In genomic region chr5:79236970-79237734, GRCh38 we compare ENCODE assay signal across 8 cellular contexts. TPM values are rescaled to one million over a fixed set of nuclear protein-coding genes. Genes with fewer than 3 reads are reported as not detected.
DNase-seq lines count a peak whose midpoint lies in the region; ATAC-seq, FAIRE-seq and TF ChIP-seq lines count a peak whose summit lies in the region.

No MANE protein-coding gene starts in this region.

- H3K4me1 ChIP-seq in kidney (ENCODE audit: control insufficient read depth in 1 of 2, insufficient read depth in 1 of 2, low read depth in 1 of 2, low read length in 2 of 2), result peaks cover 5 to 7% of the 10 kb centered on the region in 2 donors

- H3K4me3 ChIP-seq in cardiac fibroblast (replicated peaks in 1 of 2; ENCODE audit: low read depth in 2 of 2, low read length in 2 of 2), result peak overlapping the region; percentile 60 to 81
- peak overlapping the region; percentile 83 to 98 for H3K4me3 ChIP-seq in kidney (ENCODE audit: low read length in 2 of 2)

- peak overlapping the region; percentile 89 to 96 for H3K9ac ChIP-seq in kidney (ENCODE audit: low read length in 2 of 2)

- DNase-seq in COLO668 (lab: John Stamatoyannopoulos, UW; ENCODE audit: unreplicated experiment) (peak; percentile 59), UCSD-AML1 (lab: John Stamatoyannopoulos, UW; ENCODE audit: unreplicated experiment) (peak; percentile 56), cardiac fibroblast (ENCODE audit: low read depth in 2 of 2) (peak; percentile 44 to 50), kidney (peak; percentile 82), pons (ENCODE audit: low spot score) (no peak)
- DNase-seq in stimulated activated CD4-positive, alpha-beta T cell treated with anti-CD3 and anti-CD28 coated beads, Interleukin-15, amount 100 ng/mL, for 48 hours (ENCODE audit: low read depth in 2 of 2), result peak; percentile 8 to 17

- TF ChIP-seq CTCF in cardiac fibroblast (IDR thresholded peaks at IDR 0.05; ENCODE audit: low read depth, low read length), result no peak
- no peak for TF ChIP-seq CTCF in kidney (IDR thresholded peaks at IDR 0.05; ENCODE audit: borderline replicate concordance, extremely low read depth, insufficient read depth)

- H3K9me3 ChIP-seq in KOPT-K1 (ENCODE audit: insufficient read depth, low read length, poor library complexity, severe bottlenecking), result no peaks in the 10 kb centered on the region
- no peaks in the 10 kb centered on the region for H3K9me3 ChIP-seq in kidney (ENCODE audit: control insufficient read depth in 1 of 2, low read length in 2 of 2)

- intact Hi-C loops in kidney (cut with DNase I), result no loop called here

- FAIRE-seq in kidney (lab: Jason Lieb, UNC), result no peak

- H3K36me3 ChIP-seq in KOPT-K1 (ENCODE audit: insufficient read depth, low read length), result no peaks in the 10 kb centered on the region
- H3K36me3 ChIP-seq in kidney (ENCODE audit: control insufficient read depth in 1 of 2, insufficient read depth in 2 of 2, low read length in 2 of 2), result no peaks in the 10 kb centered on the region

- H3K27ac ChIP-seq in KOPT-K1 (ENCODE audit: low read depth, low read length, poor library complexity, severe bottlenecking) (peak overlapping the region; percentile 50), kidney (ENCODE audit: low read depth in 2 of 2, low read length in 2 of 2) (peak overlapping the region; percentile 71 to 97)

- peak; percentile 26 for ATAC-seq in GM21528 (IDR thresholded peaks at IDR 0.05; ENCODE audit: low FRiP score, unreplicated experiment)

RNA-seq across cellular contexts. Expression of gene JMY, which starts 1.2 kb away (rescaled TPM):
- 17.5 TPM for total RNA-seq in kidney
- 3.8 TPM for polyA plus RNA-seq in kidney (ENCODE audit: insufficient read depth, low read depth, low replicate concordance)
